1 cellular context compared by ENCODE assay signal in the genomic region with DNA sequence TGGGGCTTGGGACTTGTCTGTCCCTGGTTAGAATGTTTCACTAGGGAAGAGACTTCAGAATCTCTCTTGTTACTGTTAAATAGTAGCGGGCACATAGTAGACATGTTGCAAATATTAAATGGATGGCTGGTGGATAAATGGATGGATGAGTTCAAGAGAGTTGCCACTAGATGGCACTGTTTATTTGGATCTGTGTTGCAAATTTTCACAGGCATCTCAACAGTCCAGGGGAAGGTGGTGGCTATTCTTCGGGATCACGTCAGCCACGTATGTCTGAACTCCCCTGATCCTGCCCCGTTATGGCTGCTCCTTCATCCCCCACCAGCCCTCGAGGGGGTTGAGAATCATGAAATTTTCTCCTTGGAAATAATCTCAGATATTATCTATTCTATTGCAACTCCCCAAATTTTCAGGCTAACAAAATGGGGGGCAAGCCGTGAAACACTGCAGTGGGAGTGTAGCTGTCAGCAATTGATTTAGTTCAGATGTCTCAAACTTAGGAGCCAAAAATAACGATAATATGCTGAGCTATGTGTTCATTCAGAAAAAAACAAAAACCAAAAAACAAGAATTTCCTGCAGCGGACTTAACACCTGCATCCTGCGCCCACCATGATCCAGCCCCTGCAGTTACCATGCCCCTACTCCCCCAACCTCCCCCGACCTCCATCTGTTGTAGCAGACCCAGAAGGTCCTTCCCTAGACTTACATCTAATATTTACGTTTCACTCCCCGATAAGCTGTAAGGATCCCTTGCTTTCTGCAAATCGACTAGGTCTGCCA.
A peak's percentile ranks its signal among the peaks of the same experiment; 100 is the strongest.
TF ChIP-seq lines count a peak whose summit lies in the region.

No MANE protein-coding gene starts in this region.

TF ChIP-seq in HepG2, 621 proteins besides CTCF, POLR2A, EP300 and RAD21 (continued from another document):
- no peak for TF ChIP-seq BCLAF1 (IDR thresholded peaks at IDR 0.05)
- 0 out of 2 replicates have a peak, but pooled peaks have one; percentile 26 for TF ChIP-seq ZNF792 (CRISPR knock-in tag; IDR thresholded peaks at IDR 0.05)
- TF ChIP-seq CEBPG (CRISPR knock-in tag; IDR thresholded peaks at IDR 0.05), result 0 out of 2 replicates have a peak, but pooled peaks have one; percentile 19
- no peak for TF ChIP-seq ZNF232 (CRISPR knock-in tag; IDR thresholded peaks at IDR 0.05; ENCODE audit: borderline replicate concordance)
- no peak for TF ChIP-seq HNRNPUL1 (IDR thresholded peaks at IDR 0.05; ENCODE audit: low read depth, low read length)
- TF ChIP-seq ERF (CRISPR knock-in tag; IDR thresholded peaks at IDR 0.05), result peak; percentile 32; the same call in 1 of the 2 replicates
- TF ChIP-seq ZNF331 (CRISPR knock-in tag; IDR thresholded peaks at IDR 0.05), result peak; percentile 44; the same call in 1 of the 2 replicates
- no peak for TF ChIP-seq SOX13 (IDR thresholded peaks at IDR 0.05)
- 0 out of 4 replicates have a peak, but pooled peaks of 1 of the 2 experiments have one; percentile 8 for TF ChIP-seq SOX13 (CRISPR knock-in tag; conservative IDR thresholded peaks at IDR 0.05 in 1 of 2, IDR thresholded peaks at IDR 0.05 in 1 of 2)
- peak; percentile 44; a peak in 1 of 4 replicates for TF ChIP-seq HMGXB4 (CRISPR knock-in tag; IDR thresholded peaks at IDR 0.05; ENCODE audit: borderline replicate concordance in 1 of 2, low read depth in 1 of 2)
- TF ChIP-seq, protein P1, sequence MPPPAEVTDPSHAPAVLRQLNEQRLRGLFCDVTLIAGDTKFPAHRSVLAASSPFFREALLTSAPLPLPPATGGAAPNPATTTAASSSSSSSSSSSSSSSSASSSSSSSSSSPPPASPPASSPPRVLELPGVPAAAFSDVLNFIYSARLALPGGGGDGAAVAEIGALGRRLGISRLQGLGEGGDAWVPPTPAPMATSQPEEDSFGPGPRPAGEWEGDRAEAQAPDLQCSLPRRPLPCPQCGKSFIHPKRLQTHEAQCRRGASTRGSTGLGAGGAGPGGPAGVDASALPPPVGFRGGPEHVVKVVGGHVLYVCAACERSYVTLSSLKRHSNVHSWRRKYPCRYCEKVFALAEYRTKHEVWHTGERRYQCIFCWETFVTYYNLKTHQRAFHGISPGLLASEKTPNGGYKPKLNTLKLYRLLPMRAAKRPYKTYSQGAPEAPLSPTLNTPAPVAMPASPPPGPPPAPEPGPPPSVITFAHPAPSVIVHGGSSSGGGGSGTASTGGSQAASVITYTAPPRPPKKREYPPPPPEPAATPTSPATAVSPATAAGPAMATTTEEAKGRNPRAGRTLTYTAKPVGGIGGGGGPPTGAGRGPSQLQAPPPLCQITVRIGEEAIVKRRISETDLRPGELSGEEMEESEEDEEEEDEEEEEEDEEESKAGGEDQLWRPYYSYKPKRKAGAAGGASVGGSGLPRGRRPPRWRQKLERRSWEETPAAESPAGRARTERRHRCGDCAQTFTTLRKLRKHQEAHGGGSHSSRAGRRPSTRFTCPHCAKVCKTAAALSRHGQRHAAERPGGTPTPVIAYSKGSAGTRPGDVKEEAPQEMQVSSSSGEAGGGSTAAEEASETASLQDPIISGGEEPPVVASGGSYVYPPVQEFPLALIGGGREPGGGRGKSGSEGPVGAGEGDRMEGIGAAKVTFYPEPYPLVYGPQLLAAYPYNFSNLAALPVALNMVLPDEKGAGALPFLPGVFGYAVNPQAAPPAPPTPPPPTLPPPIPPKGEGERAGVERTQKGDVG (CRISPR knock-in tag; IDR thresholded peaks at IDR 0.05; ENCODE audit: borderline replicate concordance), result no peak
- TF ChIP-seq SRSF4 (IDR thresholded peaks at IDR 0.05; ENCODE audit: low read depth, low read length, poor library complexity, severe bottlenecking), result no peak
- TF ChIP-seq ZKSCAN1 (IDR thresholded peaks at IDR 0.05; ENCODE audit: low read length), result no peak
- 0 out of 2 replicates have a peak, but pooled peaks have one; percentile 17 for TF ChIP-seq PAXIP1 (CRISPR knock-in tag; conservative IDR thresholded peaks at IDR 0.05)
- TF ChIP-seq HHEX (CRISPR knock-in tag; IDR thresholded peaks at IDR 0.05), result no peak
- TF ChIP-seq NR3C1 (CRISPR knock-in tag; IDR thresholded peaks at IDR 0.05), result no peak
- TF ChIP-seq E2F2 (CRISPR knock-in tag; IDR thresholded peaks at IDR 0.05; ENCODE audit: borderline replicate concordance), result no peak
